Comparison of ENCODE assay signal across 1 cellular context in the genomic region with DNA sequence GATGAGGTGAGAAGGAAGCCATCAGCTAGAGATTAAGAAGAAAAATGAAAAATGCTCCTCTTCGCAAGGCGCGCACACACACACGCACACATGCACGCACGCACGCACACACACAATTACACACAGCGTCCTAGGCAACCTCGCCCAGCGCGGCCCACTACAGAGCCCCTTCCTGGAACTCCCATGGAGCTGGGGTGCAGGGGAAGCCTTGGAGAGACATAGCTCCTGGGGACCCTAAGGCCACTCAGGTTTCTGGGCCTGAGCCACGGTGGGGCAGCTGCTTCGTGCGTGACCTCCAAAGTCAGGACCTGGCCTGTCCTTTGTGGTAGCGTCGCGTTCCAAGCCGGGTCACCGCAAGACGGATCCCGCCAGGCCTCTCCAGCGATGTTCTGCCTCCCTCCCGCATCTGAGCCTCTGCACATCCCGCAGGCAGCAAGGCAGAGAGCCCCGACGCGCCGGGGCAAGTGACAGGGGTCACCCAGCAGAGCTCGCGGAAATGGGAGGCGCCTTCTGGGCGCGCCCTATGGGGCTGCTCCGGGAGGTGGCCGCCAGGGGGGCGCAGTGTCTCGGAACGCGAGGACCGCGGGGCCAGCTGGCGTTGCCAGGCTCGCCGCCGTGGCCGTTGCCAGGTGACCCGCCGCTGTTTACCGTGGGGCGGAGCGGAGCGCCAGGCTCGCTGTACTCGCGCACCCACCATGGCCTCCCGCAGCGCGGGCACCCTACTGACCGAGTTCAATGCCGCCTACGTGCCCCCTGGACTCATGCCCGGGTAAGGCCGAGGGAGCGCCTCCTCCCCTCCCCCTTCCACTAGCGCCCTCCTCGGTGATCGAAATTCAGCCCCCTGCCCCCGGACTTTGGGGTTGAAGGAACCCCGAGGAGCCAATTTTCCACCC.
TF ChIP-seq lines count a peak whose summit lies in the region.

No MANE protein-coding gene starts in this region.

TF ChIP-seq in IMR-90, 13 proteins besides CTCF, POLR2A, EP300 and RAD21 (continued from another document):
- TF ChIP-seq, protein P1, sequence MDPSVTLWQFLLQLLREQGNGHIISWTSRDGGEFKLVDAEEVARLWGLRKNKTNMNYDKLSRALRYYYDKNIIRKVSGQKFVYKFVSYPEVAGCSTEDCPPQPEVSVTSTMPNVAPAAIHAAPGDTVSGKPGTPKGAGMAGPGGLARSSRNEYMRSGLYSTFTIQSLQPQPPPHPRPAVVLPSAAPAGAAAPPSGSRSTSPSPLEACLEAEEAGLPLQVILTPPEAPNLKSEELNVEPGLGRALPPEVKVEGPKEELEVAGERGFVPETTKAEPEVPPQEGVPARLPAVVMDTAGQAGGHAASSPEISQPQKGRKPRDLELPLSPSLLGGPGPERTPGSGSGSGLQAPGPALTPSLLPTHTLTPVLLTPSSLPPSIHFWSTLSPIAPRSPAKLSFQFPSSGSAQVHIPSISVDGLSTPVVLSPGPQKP (IDR thresholded peaks at IDR 0.05; ENCODE audit: borderline replicate concordance, low read depth, low read length), result no peak
